1 cellular context compared by ENCODE assay signal in genomic region chr6:150202404-150202803, GRCh38.
TF ChIP-seq lines count a peak whose summit lies in the region.

No MANE protein-coding gene starts in this region.

TF ChIP-seq in HCT116, 20 proteins besides CTCF, POLR2A, EP300 and RAD21 (continued from another document):
- TF ChIP-seq SP1 (IDR thresholded peaks at IDR 0.05; ENCODE audit: low read depth) = peak; percentile 36; the same call in 1 of the 2 replicates
- TF ChIP-seq, protein P1, sequence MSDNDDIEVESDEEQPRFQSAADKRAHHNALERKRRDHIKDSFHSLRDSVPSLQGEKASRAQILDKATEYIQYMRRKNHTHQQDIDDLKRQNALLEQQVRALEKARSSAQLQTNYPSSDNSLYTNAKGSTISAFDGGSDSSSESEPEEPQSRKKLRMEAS (IDR thresholded peaks at IDR 0.05) = no peak
- no peak for TF ChIP-seq CBX3 (IDR thresholded peaks at IDR 0.05; ENCODE audit: low read depth)
